In genomic region chr11:64854157-64854533, GRCh38 we compare ENCODE assay signal across 9 cellular contexts. TPM values are rescaled to one million over a fixed set of nuclear protein-coding genes. Genes with fewer than 3 reads are reported as not detected.
DNase-seq lines count a peak whose midpoint lies in the region; ATAC-seq and TF ChIP-seq lines count a peak whose summit lies in the region.
"Had no signal": no experiment of that assay in that cellular context is flagged by ENCODE, and none has a peak within 500 bp of the region (broad histone marks: within the 10 kb centered on the region; RNA-seq: fewer than 3 reads in every experiment).

No MANE protein-coding gene starts in this region.

- H3K4me2 ChIP-seq in mammary epithelial cell (ENCODE audit: insufficient read depth, low read depth, low read length), result no peak overlapping the region

- H3K4me1 ChIP-seq in mammary epithelial cell (ENCODE audit: insufficient read depth, low read length) (peaks cover 49% of the 10 kb centered on the region), esophagus squamous epithelium (peaks cover 61 to 100% (median 88%) of the 10 kb centered on the region in 3 donors), tibial artery (peaks cover 6 to 93% (median 81%) of the 10 kb centered on the region in 4 donors)

- H3K36me3 ChIP-seq in mammary epithelial cell (ENCODE audit: insufficient read depth, low read length) (peaks cover 18% of the 10 kb centered on the region), esophagus squamous epithelium (peaks cover 3 to 42% (median 13%) of the 10 kb centered on the region in 3 donors), tibial artery (peaks cover 31 to 52% (median 40%) of the 10 kb centered on the region in 3 donors)

- no peak for DNase-seq in MCF 10A (ENCODE audit: unreplicated experiment)
- DNase-seq in mammary epithelial cell, result no peak
- no peak for DNase-seq in esophagus squamous epithelium (lab: John Stamatoyannopoulos, UW)
- DNase-seq in tibial artery, result no peak
- no peak for DNase-seq in HT-29 (ENCODE audit: low spot score)
- DNase-seq: BE2C had no signal

- CTCF ChIA-PET in MCF 10A (lab: Yijun Ruan, JAX) (interaction anchor here (0.6 to 15.7 kb wide), 4 partner anchors 25 to 39 kb away, joined by 3 to 286 read pairs (median 4); partner anchors contain the start of gene EHD1), mammary epithelial cell (lab: Charles Lee; ENCODE audit: low non-redundant PET) (no interaction called here)

- POLR2A ChIA-PET in MCF 10A (lab: Yijun Ruan, JAX), result interaction anchor here (0.5 to 7.8 kb wide), 5 partner anchors 10 to 219 kb away, joined by 4 to 79 read pairs (median 5); partner anchors contain the start of genes CDC42BPG and EHD1

- H3K27me3 Mint-ChIP-seq in MCF 10A (ENCODE audit: insufficient read depth, unreplicated experiment), result no peaks in the 10 kb centered on the region

- H3K4me3 ChIP-seq in mammary epithelial cell (replicated peaks in 1 of 3; ENCODE audit: insufficient read depth in 1 of 3, low read depth in 2 of 3, low read length in 3 of 3) (no peak overlapping the region), esophagus squamous epithelium (no peak overlapping the region), tibial artery (no peak overlapping the region)
- H3K4me3 ChIP-seq: pancreas had no signal

- BruUV-seq in MCF 10A (replicated peaks; lab: Mats Ljungman, UMichigan) (no TSS peak), mammary epithelial cell (replicated peaks; lab: Mats Ljungman, UMichigan) (no TSS peak)

- no peak overlapping the region for H3K9ac ChIP-seq in mammary epithelial cell (ENCODE audit: insufficient read depth, low read length)

- WGBS in mammary epithelial cell (ENCODE audit: low coverage, missing lambda C conversion rate), result 94% methylated on average over 16 of the region's 25 CpGs
- WGBS in esophagus squamous epithelium, 2 donors, result 83 to 92% methylated on average over 1 to 17 of the region's 25 CpGs

- TF ChIP-seq CTCF in MCF 10A (IDR thresholded peaks at IDR 0.05; ENCODE audit: unreplicated experiment) (no peak), mammary epithelial cell (conservative IDR thresholded peaks at IDR 0.05 in 1 of 2, IDR thresholded peaks at IDR 0.05 in 1 of 2; ENCODE audit: extremely low read depth in 1 of 2, insufficient read depth in 1 of 2, low read depth in 1 of 2, low read length in 2 of 2) (no peak), esophagus squamous epithelium (IDR thresholded peaks at IDR 0.05) (no peak), tibial artery (IDR thresholded peaks at IDR 0.05) (no peak)

- H3K4me1 Mint-ChIP-seq in MCF 10A (ENCODE audit: insufficient read depth, unreplicated experiment), result peaks cover 28% of the 10 kb centered on the region

- H3K27ac ChIP-seq in mammary epithelial cell (ENCODE audit: insufficient read depth, low read depth, low read length) (no peak overlapping the region), esophagus squamous epithelium (peak overlapping the region; percentile 79 to 94 (median 88)), tibial artery (peak overlapping the region; percentile 82 to 97)

- H3K4me3 Mint-ChIP-seq in MCF 10A (ENCODE audit: unreplicated experiment), result peak overlapping the region; percentile 54

- H2AFZ ChIP-seq in mammary epithelial cell (ENCODE audit: low read depth, low read length), result no peak overlapping the region

- intact Hi-C loops in MCF 10A (cut with micrococcal nuclease), result loop anchor here (2.0 kb wide), 1 partner anchor 71 kb away; the partner anchor contains the start of gene PPP2R5B
- intact Hi-C loops in mammary epithelial cell (cut with micrococcal nuclease), result loop anchor here (2.0 kb wide), 2 partner anchors 15 to 329 kb away; no protein-coding TSS in a partner anchor
- intact Hi-C loops in esophagus squamous epithelium (cut with DNase I), result loop anchor here (5.0 kb wide), 1 partner anchor 158 kb away; the partner anchor contains the start of gene ARL2
- intact Hi-C loops in tibial artery (cut with DNase I; ENCODE audit: low total_unique reads), result loop anchor here (5.0 kb wide), 1 partner anchor 158 kb away; the partner anchor contains the start of gene ARL2

- H3K27me3 ChIP-seq in mammary epithelial cell (ENCODE audit: insufficient read depth, low read length) (no peaks in the 10 kb centered on the region), esophagus squamous epithelium (no peaks in the 10 kb centered on the region), tibial artery (no peaks in the 10 kb centered on the region)
- H3K27me3 ChIP-seq: BE2C, pancreas had no signal

- H3K9me3 ChIP-seq in mammary epithelial cell (replicated peaks; ENCODE audit: insufficient read depth, low read length) (no peaks in the 10 kb centered on the region), esophagus squamous epithelium (no peaks in the 10 kb centered on the region), tibial artery (no peaks in the 10 kb centered on the region)
- H3K9me3 ChIP-seq: BE2C, pancreas had no signal

- ATAC-seq in HG03439 (IDR thresholded peaks at IDR 0.05; ENCODE audit: unreplicated experiment), result no peak

- no peaks in the 10 kb centered on the region for H4K20me1 ChIP-seq in mammary epithelial cell (ENCODE audit: insufficient read depth, low read length)

- in situ Hi-C loops in mammary epithelial cell (cut with MboI; ENCODE audit: low sequenced_read_pairs in 2 of 2), result no loop called here

- H3K79me2 ChIP-seq in mammary epithelial cell (ENCODE audit: insufficient read depth, low read length), result peaks cover 50% of the 10 kb centered on the region

- no peaks in the 10 kb centered on the region for H3K9me3 Mint-ChIP-seq in MCF 10A (ENCODE audit: unreplicated experiment)

- dilution Hi-C loops in mammary epithelial cell (cut with HindIII; ENCODE audit: low sequenced_read_pairs), result loop anchor here (5.0 kb wide), 3 partner anchors 38 to 163 kb away; no protein-coding TSS in a partner anchor

- peaks cover 23% of the 10 kb centered on the region for H3K36me3 Mint-ChIP-seq in MCF 10A (ENCODE audit: insufficient read depth, unreplicated experiment)

- no peak overlapping the region for H3K27ac Mint-ChIP-seq in MCF 10A (ENCODE audit: low read depth, unreplicated experiment)

- no peak for TF ChIP-seq POLR2A in esophagus squamous epithelium (IDR thresholded peaks at IDR 0.05)

RNA-seq across cellular contexts. Expression of gene CDC42BPG, which starts 9.7 kb away (rescaled TPM):
- total RNA-seq in MCF 10A (2022), result 3.0 and 3.7 TPM in 2 replicates
- total RNA-seq in mammary epithelial cell, result 10 to 100 TPM; 10.5 to 18.7 TPM
- polyA plus RNA-seq in mammary epithelial cell, result 3.7 TPM
- 8.1 TPM for polyA minus RNA-seq in mammary epithelial cell
- 10 to 100 TPM; 16.4 to 48.5 (median 25.0) TPM for total RNA-seq in esophagus squamous epithelium
- 22.7 and 24.7 TPM in 2 replicates for total RNA-seq in HT-29 (2014; rRNA removed; shearing (Covaris generic))
- total RNA-seq: RPMI7951 had no signal

RNA-seq across cellular contexts. Expression of gene EHD1, which starts 24.3 kb away (rescaled TPM):
- total RNA-seq in MCF 10A (2022) (67.9 and 80.6 TPM in 2 replicates), mammary epithelial cell (100 to 1,000 TPM in 1 of 2 donors, 10 to 100 TPM in 1; 71.2 to 172 TPM), esophagus squamous epithelium (10 to 100 TPM; 29.5 to 44.0 (median 31.8) TPM)
- 219 TPM for polyA plus RNA-seq in mammary epithelial cell
- polyA minus RNA-seq in mammary epithelial cell, result 255 TPM
- total RNA-seq in HT-29 (2014; rRNA removed; shearing (Covaris generic)), result 118 and 123 TPM in 2 replicates

RNA-seq across cellular contexts. Expression of gene MEN1, which starts 43.8 kb away (rescaled TPM):
- total RNA-seq in MCF 10A (2022) (29.2 and 33.1 TPM in 2 replicates), mammary epithelial cell (10 to 100 TPM; 20.7 to 35.7 TPM), esophagus squamous epithelium (10 to 100 TPM; 14.9 to 23.3 (median 17.0) TPM)
- polyA plus RNA-seq in mammary epithelial cell, result 24.7 TPM
- polyA minus RNA-seq in mammary epithelial cell, result 23.4 TPM
- total RNA-seq in HT-29 (2014; rRNA removed; shearing (Covaris generic)), result 35.1 and 38.0 TPM in 2 replicates

RNA-seq across cellular contexts. Expression of gene MAP4K2, which starts 51.1 kb away (rescaled TPM):
- total RNA-seq in MCF 10A (2022), result 4.9 and 6.8 TPM in 2 replicates
- total RNA-seq in mammary epithelial cell, result 10 to 100 TPM; 15.4 to 15.5 TPM
- polyA plus RNA-seq in mammary epithelial cell, result 7.9 TPM
- polyA minus RNA-seq in mammary epithelial cell, result 41.4 TPM
- 1 to 10 TPM; 3.6 to 9.0 (median 6.1) TPM for total RNA-seq in esophagus squamous epithelium
- 44.4 and 57.0 TPM in 2 replicates for total RNA-seq in HT-29 (2014; rRNA removed; shearing (Covaris generic))
